In genomic region chr17:76617838-76618237, GRCh38 we compare ENCODE assay signal across 2 cellular contexts.
A peak's percentile ranks its signal among the peaks of the same experiment; 100 is the strongest.
TF ChIP-seq lines count a peak whose summit lies in the region.

No MANE protein-coding gene starts in this region.

TF ChIP-seq in HEK293, 187 proteins besides CTCF, POLR2A, EP300 and RAD21:
- TF ChIP-seq PRDM10 (tag by site-specific recombination; IDR thresholded peaks at IDR 0.05) (peak; percentile 88), ZNF114 (tag by site-specific recombination; IDR thresholded peaks at IDR 0.05) (no peak), ZSCAN16 (tag by site-specific recombination; IDR thresholded peaks at IDR 0.05) (no peak), ZNF239 (tag by site-specific recombination; IDR thresholded peaks at IDR 0.05) (no peak), YY1 (tag by site-specific recombination; IDR thresholded peaks at IDR 0.05) (no peak)

TF ChIP-seq in K562, 482 proteins besides CTCF, POLR2A, EP300 and RAD21:
- TF ChIP-seq PRDM10 (IDR thresholded peaks at IDR 0.05; ENCODE audit: partially characterized antibody) (peak; percentile 51), MGA (IDR thresholded peaks at IDR 0.05) (0 out of 2 replicates have a peak, but pooled peaks have one; percentile 21), JUND (IDR thresholded peaks at IDR 0.05; ENCODE audit: borderline replicate concordance, low read depth, low read length) (no peak), JUND (tag; IDR thresholded peaks at IDR 0.05; ENCODE audit: borderline replicate concordance, low read depth, low read length) (no peak), CBFA2T3 (IDR thresholded peaks at IDR 0.05) (0 out of 2 replicates have a peak, but pooled peaks have one; percentile 11), ARID1B (IDR thresholded peaks at IDR 0.05) (no peak), FOSL1 (tag; conservative IDR thresholded peaks at IDR 0.05) (no peak)
